ENCODE assay signal across 8 cellular contexts in the genomic region with DNA sequence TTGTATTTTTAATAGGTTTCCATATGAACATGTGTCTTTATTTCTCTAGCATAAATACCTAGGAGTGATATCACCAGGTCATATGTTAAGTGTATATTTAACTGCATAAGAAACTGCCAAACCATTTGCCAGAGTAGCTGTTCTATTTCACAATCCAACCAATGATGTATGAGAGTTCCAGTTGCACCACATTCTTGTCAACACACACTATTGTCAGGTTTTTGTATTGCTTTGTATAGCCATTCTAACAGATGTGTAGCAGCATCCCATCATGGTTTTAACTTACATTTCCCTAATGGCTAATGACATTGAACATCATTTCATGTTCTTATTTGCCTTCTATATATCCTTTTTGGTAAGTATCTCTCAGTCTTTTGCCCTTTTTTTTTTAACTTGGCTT. TPM values are rescaled to one million over a fixed set of nuclear protein-coding genes. Genes with fewer than 3 reads are reported as not detected.
"Had no signal": no experiment of that assay in that cellular context is flagged by ENCODE, and none has a peak within 500 bp of the region (broad histone marks: within the 10 kb centered on the region; RNA-seq: fewer than 3 reads in every experiment).

No MANE protein-coding gene starts in this region.

- H3K4me2 ChIP-seq: GM23338 had no signal

- H3K4me3 ChIP-seq: GM23338 had no signal

- FAIRE-seq: H1, H54 had no signal

- ATAC-seq: GM23338 had no signal

- H3K4me3 Mint-ChIP-seq: GM23338, H9, IgD-negative memory B cell had no signal

- H3K27me3 Mint-ChIP-seq: IgD-negative memory B cell had no signal

- H2AFZ ChIP-seq: GM23338 had no signal

- H3K27ac Mint-ChIP-seq: GM23338, H9, IgD-negative memory B cell had no signal

- DNase-seq: H9, HCEC 1CT, KG1 had no signal

- H3K27ac ChIP-seq: HL-60 had no signal

- H3K4me1 Mint-ChIP-seq: IgD-negative memory B cell had no signal

RNA-seq across cellular contexts. Expression of a gene that starts 37.8 kb away (rescaled TPM):
- total RNA-seq: H9 had no signal
